27 cellular contexts compared by ENCODE assay signal in genomic region chr3:94032187-94032586, GRCh38. TPM values are rescaled to one million over a fixed set of nuclear protein-coding genes. Genes with fewer than 3 reads are reported as not detected.
"Had no signal": no experiment of that assay in that cellular context is flagged by ENCODE, and none has a peak within 500 bp of the region (broad histone marks: within the 10 kb centered on the region; RNA-seq: fewer than 3 reads in every experiment).

No MANE protein-coding gene starts in this region.

- H3K36me3 Mint-ChIP-seq: activated naive CD8-positive, alpha-beta T cell treated with anti-CD3 and anti-CD28 coated beads, Interleukin-2, amount 10 ng/mL, durations not matched to agents 7 days and 5 days; naive B cell had no signal

- ATAC-seq: activated T-cell treated with anti-CD3 and anti-CD28 coated beads, Interleukin-2, amount 50 U/mL, for 72 hours; left lobe of liver; lower lobe of right lung; right cardiac atrium had no signal

- H3K4me1 Mint-ChIP-seq: activated naive CD8-positive, alpha-beta T cell treated with anti-CD3 and anti-CD28 coated beads, Interleukin-2, amount 10 ng/mL, durations not matched to agents 7 days and 5 days; naive B cell had no signal

- H3K27me3 Mint-ChIP-seq: activated naive CD8-positive, alpha-beta T cell treated with anti-CD3 and anti-CD28 coated beads, Interleukin-2, amount 10 ng/mL, durations not matched to agents 7 days and 5 days; naive B cell; stimulated activated naive CD8-positive, alpha-beta T cell treated with anti-CD3 and anti-CD28 coated beads, Interleukin-15, Interleukin-2, amounts not matched to agents 100 ng/mL and 50 ng/mL, for 24 hours had no signal

- H3K9me3 Mint-ChIP-seq: activated naive CD4-positive, alpha-beta T cell treated with anti-CD3 and anti-CD28 coated beads for 36 hours; activated naive CD8-positive, alpha-beta T cell treated with anti-CD3 and anti-CD28 coated beads, Interleukin-2, amount 10 ng/mL, durations not matched to agents 7 days and 5 days; activated T-cell treated with anti-CD3 and anti-CD28 coated beads, Interleukin-2, amount 50 U/mL, for 72 hours; naive B cell; stimulated activated naive CD8-positive, alpha-beta T cell treated with anti-CD3 and anti-CD28 coated beads, Interleukin-15, Interleukin-2, amounts not matched to agents 100 ng/mL and 50 ng/mL, for 24 hours had no signal

- H3K4me3 Mint-ChIP-seq: activated naive CD4-positive, alpha-beta T cell treated with anti-CD3 and anti-CD28 coated beads for 36 hours; activated naive CD8-positive, alpha-beta T cell treated with anti-CD3 and anti-CD28 coated beads, Interleukin-2, amount 10 ng/mL, durations not matched to agents 7 days and 5 days; activated T-cell treated with anti-CD3 and anti-CD28 coated beads, Interleukin-2, amount 50 U/mL, for 72 hours; naive B cell; stimulated activated naive CD8-positive, alpha-beta T cell treated with anti-CD3 and anti-CD28 coated beads, Interleukin-15, Interleukin-2, amounts not matched to agents 100 ng/mL and 50 ng/mL, for 24 hours had no signal

- DNase-seq: activated CD4-positive, alpha-beta T cell treated with anti-CD3 and anti-CD28 coated beads for 1 hour; activated CD4-positive, alpha-beta T cell treated with anti-CD3 and anti-CD28 coated beads, Interleukin-2, amount 50 U/mL, for 4 hours; activated effector memory CD4-positive, alpha-beta T cell treated with Interleukin-2 at 50 U/mL for 16 hours; activated naive CD4-positive, alpha-beta T cell treated with anti-CD3 and anti-CD28 coated beads for 36 hours; activated naive CD8-positive, alpha-beta T cell treated with anti-CD3 and anti-CD28 coated beads, Interleukin-2, amount 10 ng/mL, durations not matched to agents 7 days and 5 days; activated T-cell treated with anti-CD3 and anti-CD28 coated beads, Interleukin-2, amount 50 U/mL, for 72 hours; brain microvascular endothelial cell; caudate nucleus; dermis blood vessel endothelial cell; effector CD8-positive, alpha-beta T cell; erythroblast; lower lobe of right lung; naive B cell; nucleus accumbens; right cardiac atrium; substantia nigra; T-helper 9 cell; thyroid gland had no signal

RNA-seq across cellular contexts. Expression of gene STX19, which starts 3.8 kb away (rescaled TPM):
- total RNA-seq: activated CD8-positive, alpha-beta memory T cell treated with anti-CD3 and anti-CD28 coated beads for 36 hours; activated naive CD4-positive, alpha-beta T cell treated with anti-CD3 and anti-CD28 coated beads for 36 hours; activated naive CD8-positive, alpha-beta T cell treated with anti-CD3 and anti-CD28 coated beads, Interleukin-2, amount 10 ng/mL, durations not matched to agents 7 days and 5 days; activated T-cell treated with anti-CD3 and anti-CD28 coated beads, Interleukin-2, amount 50 U/mL, for 72 hours; dermis blood vessel endothelial cell; kidney epithelial cell; left lobe of liver; mesenteric fat pad; pulmonary artery endothelial cell; T-helper 1 cell treated with Interleukin-12 subunit alpha and Interleukin-12 subunit beta and Interleukin-4 antibody, amounts not matched to agents 30 ng/mL and 1 ng/mL, for 36 hours; thyroid gland; ureter had no signal
- polyA plus RNA-seq: neural cell, right cardiac atrium had no signal
